In the genomic region with DNA sequence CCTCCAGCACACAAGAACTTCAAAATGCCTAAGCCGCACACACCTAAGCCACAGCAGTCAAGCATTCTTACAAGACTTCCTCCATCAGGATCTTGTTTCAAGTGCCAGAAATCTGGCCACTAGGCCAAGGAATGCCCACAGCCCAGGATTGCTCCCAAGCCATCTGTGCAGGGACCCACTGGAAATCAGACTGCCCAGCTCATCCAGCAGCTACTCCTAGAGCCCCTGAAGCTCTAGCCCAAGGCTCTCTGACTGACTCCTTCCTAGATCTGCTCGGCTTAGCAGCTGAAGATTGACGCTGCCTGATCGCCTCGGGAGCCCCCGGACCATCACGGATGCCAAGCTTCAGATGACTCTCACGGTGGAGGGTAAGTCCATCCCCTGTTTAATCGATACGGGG, we compare ENCODE assay signal across 8 cellular contexts. TPM values are rescaled to one million over a fixed set of nuclear protein-coding genes. Genes with fewer than 3 reads are reported as not detected.
DNase-seq lines count a peak whose midpoint lies in the region; FAIRE-seq and TF ChIP-seq lines count a peak whose summit lies in the region.
"Not testable (repeated sequence)": the region's sequence is repeated elsewhere in the genome, so short reads cannot be mapped to it uniquely, and the experiment has no call there.
"Had no signal": no experiment of that assay in that cellular context is flagged by ENCODE, and none has a peak within 500 bp of the region (broad histone marks: within the 10 kb centered on the region; RNA-seq: fewer than 3 reads in every experiment).

No MANE protein-coding gene starts in this region.

- H3K27me3 Mint-ChIP-seq in astrocyte (ENCODE audit: low read depth, unreplicated experiment); type B pancreatic cell: not testable (repeated sequence)

- not testable (repeated sequence) for H3K4me2 ChIP-seq in astrocyte (ENCODE audit: low read length); mesendoderm (ENCODE audit: low read length); trophoblast cell (ENCODE audit: low read length)

- not testable (repeated sequence) for FAIRE-seq in astrocyte (lab: Jason Lieb, UNC)

- H4K12ac ChIP-seq in trophoblast cell (ENCODE audit: low read depth, low read length), result not testable (repeated sequence)

- H3K9ac ChIP-seq in ES-I3 (ENCODE audit: low read depth, low read length), result peak overlapping the region; percentile 55
- H3K9ac ChIP-seq in HUES48 (ENCODE audit: low read depth, low read length); astrocyte (ENCODE audit: low read length); trophoblast cell (ENCODE audit: low read length): not testable (repeated sequence)
- H3K9ac ChIP-seq in mesendoderm (ENCODE audit: low read length), result peak overlapping the region; percentile 26

- not testable (repeated sequence) for H3K23ac ChIP-seq in mesendoderm (ENCODE audit: low read length); trophoblast cell (ENCODE audit: low read length)

- H2BK5ac ChIP-seq in mesendoderm (ENCODE audit: low read length), result peak overlapping the region; percentile 89
- H2BK5ac ChIP-seq in trophoblast cell (ENCODE audit: low read depth, low read length, poor library complexity), result peak overlapping the region; percentile 71

- peak overlapping the region; percentile 72 for H3K56ac ChIP-seq in mesendoderm (ENCODE audit: low read length)

- no CpG with 5 or more reads among the region's 10 CpGs for WGBS in mesendoderm (ENCODE audit: extremely low coverage, insufficient coverage, low lambda C conversion rate)
- WGBS in trophoblast cell (ENCODE audit: extremely low coverage, insufficient coverage, insufficient read length), result no CpG with 5 or more reads among the region's 10 CpGs

- H3K4me1 ChIP-seq in ES-I3 (ENCODE audit: insufficient read depth, low read length), result peaks cover 35% of the 10 kb centered on the region
- H3K4me1 ChIP-seq in HUES48 (ENCODE audit: control insufficient read depth, insufficient read depth, low read length), result peaks cover 37% of the 10 kb centered on the region
- H3K4me1 ChIP-seq in astrocyte (ENCODE audit: insufficient read depth, low read length), result peaks cover 19% of the 10 kb centered on the region
- H3K4me1 ChIP-seq in mesendoderm (ENCODE audit: control insufficient read depth, low read depth, low read length), result peaks cover 24% of the 10 kb centered on the region
- H3K4me1 ChIP-seq in trophoblast cell (ENCODE audit: control insufficient read depth in 1 of 2, insufficient read depth in 2 of 2, low read length in 2 of 2), result peaks cover 28 to 38% of the 10 kb centered on the region in 2 experiments

- H2AK5ac ChIP-seq in mesendoderm (ENCODE audit: low read length) (peak overlapping the region; percentile 97), trophoblast cell (ENCODE audit: low read length) (peak overlapping the region; percentile 49)

- DNase-seq in NCI-H524 treated with DMSO at 0.1 percent for 48 hours (lab: John Stamatoyannopoulos, UW) (peak; percentile 87), trophoblast cell (peak; percentile 71 to 74)
- DNase-seq in astrocyte (ENCODE audit: low read depth); mesendoderm; type B pancreatic cell (ENCODE audit: extremely low spot score, unreplicated experiment): not testable (repeated sequence)

- H3K79me2 ChIP-seq in astrocyte (ENCODE audit: insufficient read depth, low read length); mesendoderm (ENCODE audit: control insufficient read depth, insufficient read depth, low read length); trophoblast cell (ENCODE audit: control insufficient read depth, insufficient read depth, low read length, poor library complexity): not testable (repeated sequence)

- not testable (repeated sequence) for H3K36me3 Mint-ChIP-seq in astrocyte (ENCODE audit: low read depth, unreplicated experiment); type B pancreatic cell

- H3K9me3 ChIP-seq in ES-I3 (ENCODE audit: control insufficient read depth, insufficient read depth, low read length); HUES48 (ENCODE audit: control insufficient read depth, insufficient read depth, low read length); astrocyte (ENCODE audit: insufficient read depth, low read depth, low read length); trophoblast cell (ENCODE audit: insufficient read depth, low read depth, low read length): not testable (repeated sequence)

- H4K20me1 ChIP-seq in astrocyte (ENCODE audit: insufficient read depth, low read length), result not testable (repeated sequence)

- H3K27me3 ChIP-seq in HUES48 (ENCODE audit: control insufficient read depth, insufficient read depth, low read length); astrocyte (ENCODE audit: insufficient read depth, low read length); mesendoderm (ENCODE audit: insufficient read depth, low read length, poor library complexity); trophoblast cell (ENCODE audit: insufficient read depth, low read length): not testable (repeated sequence)

- H3K27ac ChIP-seq in HUES48 (ENCODE audit: low read depth, low read length) (peak overlapping the region; percentile 33), mesendoderm (ENCODE audit: low read depth, low read length) (peak overlapping the region; percentile 94), trophoblast cell (ENCODE audit: low read depth, low read length) (peak overlapping the region; percentile 44)
- not testable (repeated sequence) for H3K27ac ChIP-seq in astrocyte (ENCODE audit: low read depth, low read length)

- H3K4me3 ChIP-seq in HUES48 (ENCODE audit: low read depth, low read length); astrocyte (ENCODE audit: insufficient read depth, low read depth, low read length); mesendoderm (ENCODE audit: low read length); trophoblast cell (ENCODE audit: low read depth, low read length): not testable (repeated sequence)

- H2BK120ac ChIP-seq in mesendoderm (ENCODE audit: low read depth, low read length), result peak overlapping the region; percentile 80
- H2BK120ac ChIP-seq in trophoblast cell (ENCODE audit: insufficient read depth, low read length, poor library complexity), result peak overlapping the region; percentile 1

- not testable (repeated sequence) for H3K9me3 Mint-ChIP-seq in astrocyte (ENCODE audit: unreplicated experiment); type B pancreatic cell

- not testable (repeated sequence) for H2BK15ac ChIP-seq in mesendoderm (replicated peaks; ENCODE audit: low read depth)

- H3K36me3 ChIP-seq in ES-I3 (ENCODE audit: insufficient read depth, low read length); HUES48 (ENCODE audit: control insufficient read depth, insufficient read depth, low read length); astrocyte (ENCODE audit: insufficient read depth, low read length); mesendoderm (ENCODE audit: control insufficient read depth, insufficient read depth, low read length); trophoblast cell (ENCODE audit: control insufficient read depth in 1 of 2, insufficient read depth in 2 of 2, low read length in 2 of 2): not testable (repeated sequence)

- H3K14ac ChIP-seq in trophoblast cell (ENCODE audit: low read length), result peak overlapping the region; percentile 64

- not testable (repeated sequence) for H2AFZ ChIP-seq in astrocyte (ENCODE audit: low read depth, low read length); trophoblast cell (ENCODE audit: insufficient read depth, low read length, poor library complexity)

- peak overlapping the region; percentile 93 for H3K4ac ChIP-seq in mesendoderm (ENCODE audit: low read depth, low read length)
- H3K4ac ChIP-seq in trophoblast cell (ENCODE audit: low read depth, low read length), result peak overlapping the region; percentile 47

- TF ChIP-seq CTCF in astrocyte (IDR thresholded peaks at IDR 0.05; ENCODE audit: insufficient read depth, low read depth, low read length); type B pancreatic cell (conservative IDR thresholded peaks at IDR 0.05): not testable (repeated sequence)

- H3K79me1 ChIP-seq in mesendoderm (ENCODE audit: low read length), result not testable (repeated sequence)
- peaks cover 37% of the 10 kb centered on the region for H3K79me1 ChIP-seq in trophoblast cell (ENCODE audit: low read length)

- H3K27ac Mint-ChIP-seq in astrocyte (ENCODE audit: unreplicated experiment) (peak overlapping the region; percentile 28), type B pancreatic cell (peak overlapping the region; percentile 81)

- not testable (repeated sequence) for H3K4me3 Mint-ChIP-seq in astrocyte (ENCODE audit: unreplicated experiment); type B pancreatic cell

- not testable (repeated sequence) for H4K8ac ChIP-seq in mesendoderm (ENCODE audit: low read depth, low read length)
- peak overlapping the region; percentile 26 for H4K8ac ChIP-seq in trophoblast cell (ENCODE audit: low read depth, low read length)

- H4K5ac ChIP-seq in mesendoderm (ENCODE audit: low read length), result not testable (repeated sequence)

- H2BK12ac ChIP-seq in trophoblast cell (ENCODE audit: low read length), result peak overlapping the region; percentile 19

- H3K18ac ChIP-seq in mesendoderm (ENCODE audit: low read length), result peak overlapping the region; percentile 23
- H3K18ac ChIP-seq in trophoblast cell (ENCODE audit: low read length), result peak overlapping the region; percentile 70

- H3K4me1 Mint-ChIP-seq in astrocyte (ENCODE audit: low read depth, unreplicated experiment), result peaks cover 58% of the 10 kb centered on the region
- H3K4me1 Mint-ChIP-seq in type B pancreatic cell (ENCODE audit: unreplicated experiment), result peaks cover 30% of the 10 kb centered on the region

- H4K91ac ChIP-seq in trophoblast cell (ENCODE audit: low read depth, low read length), result peak overlapping the region; percentile 41

RNA-seq across cellular contexts. Expression of gene TUBB2A, which starts 10.7 kb away (rescaled TPM):
- 390 and 401 TPM in 2 replicates for total RNA-seq in astrocyte
- polyA plus RNA-seq in mesendoderm (2013, experiment 1 of 2), result 956 TPM
- polyA plus RNA-seq in mesendoderm (2013, experiment 2 of 2), result 989 TPM
- polyA plus RNA-seq in trophoblast cell (2013), result 167 and 171 TPM in 2 replicates
- total RNA-seq in type B pancreatic cell (ENCODE audit: low replicate concordance), result 51.8 and 62.9 TPM in 2 replicates

RNA-seq across cellular contexts. Expression of gene BPHL, which starts 49.5 kb away (rescaled TPM):
- 22.7 and 23.1 TPM in 2 replicates for total RNA-seq in astrocyte
- 22.4 TPM for polyA plus RNA-seq in mesendoderm (2013, experiment 1 of 2)
- polyA plus RNA-seq in mesendoderm (2013, experiment 2 of 2), result 20.9 TPM
- polyA plus RNA-seq in trophoblast cell (2013), result 21.0 and 22.0 TPM in 2 replicates
- 50.3 and 56.2 TPM in 2 replicates for total RNA-seq in type B pancreatic cell (ENCODE audit: low replicate concordance)

RNA-seq across cellular contexts. Expression of gene TUBB2B, which starts 59.4 kb away (rescaled TPM):
- 124 and 144 TPM in 2 replicates for total RNA-seq in astrocyte
- 1,328 TPM for polyA plus RNA-seq in mesendoderm (2013, experiment 1 of 2)
- 1,392 TPM for polyA plus RNA-seq in mesendoderm (2013, experiment 2 of 2)
- 139 and 141 TPM in 2 replicates for polyA plus RNA-seq in trophoblast cell (2013)
- 37.8 and 158 TPM in 2 replicates for total RNA-seq in type B pancreatic cell (ENCODE audit: low replicate concordance)
- total RNA-seq: CD4-positive, alpha-beta T cell had no signal
